ENCODE assay signal across 1 cellular context in genomic region chr14:38743941-38744611, GRCh38.
TF ChIP-seq lines count a peak whose summit lies in the region.

No MANE protein-coding gene starts in this region.

TF ChIP-seq in HepG2, 621 proteins besides CTCF, POLR2A, EP300 and RAD21 (continued from another document):
- no peak for TF ChIP-seq KIAA2018 (CRISPR knock-in tag; IDR thresholded peaks at IDR 0.05; ENCODE audit: borderline replicate concordance)
- no peak for TF ChIP-seq ZNF263 (CRISPR knock-in tag; IDR thresholded peaks at IDR 0.05)
- no peak for TF ChIP-seq ZC3H4 (CRISPR knock-in tag; IDR thresholded peaks at IDR 0.05; ENCODE audit: borderline replicate concordance)
- no peak for TF ChIP-seq IRF1 (CRISPR knock-in tag; IDR thresholded peaks at IDR 0.05; ENCODE audit: low read depth)
